26 cellular contexts compared by ENCODE assay signal in the genomic region with DNA sequence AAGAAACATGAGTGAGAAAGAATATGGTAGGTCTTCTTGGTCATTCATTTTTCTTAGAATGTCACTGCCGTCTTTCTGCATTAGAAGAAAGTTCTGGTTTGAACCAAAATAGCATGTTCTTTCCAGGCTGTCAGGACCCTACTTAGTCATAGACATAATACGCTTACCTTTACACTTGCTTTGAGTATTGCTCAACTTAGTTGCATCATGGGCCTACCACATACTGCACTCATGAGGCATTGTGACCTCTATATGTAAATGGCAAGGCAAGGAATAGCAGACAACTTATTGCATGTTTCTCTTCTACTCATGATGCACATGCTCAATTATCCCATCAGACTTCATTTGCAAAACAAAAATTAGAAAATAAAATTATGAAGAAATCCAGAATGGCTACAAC.
DNase-seq lines count a peak whose midpoint lies in the region; ATAC-seq, FAIRE-seq and TF ChIP-seq lines count a peak whose summit lies in the region.
"Had no signal": no experiment of that assay in that cellular context is flagged by ENCODE, and none has a peak within 500 bp of the region (broad histone marks: within the 10 kb centered on the region; RNA-seq: fewer than 3 reads in every experiment).

No MANE protein-coding gene starts in this region.

- BruUV-seq in K562 (replicated peaks; lab: Mats Ljungman, UMichigan) = no TSS peak

- H4K20me1 ChIP-seq in K562 (replicated peaks; ENCODE audit: control insufficient read depth, insufficient read depth, low read length) = no peaks in the 10 kb centered on the region
- H4K20me1 ChIP-seq in hepatocyte (ENCODE audit: insufficient read depth, poor library complexity, severe bottlenecking) = no peaks in the 10 kb centered on the region
- H4K20me1 ChIP-seq: BLaER1 treated with 17β-estradiol and CSF1 and Interleukin-3, amounts not matched to agents 10 nM and 100 nM had no signal

- 0% methylated on average over 2 of the region's 2 CpGs for WGBS in K562 (ENCODE audit: insufficient coverage, low coverage, missing lambda C conversion rate)
- WGBS in hepatocyte (ENCODE audit: low lambda C conversion rate, missing lambda C conversion rate) = 86% methylated on average over 2 of the region's 2 CpGs
- WGBS in psoas muscle, 3 donors = 92 to 96% (median 95%) methylated on average over 2 of the region's 2 CpGs

- H3K79me2 ChIP-seq in K562 (ENCODE audit: control insufficient read depth, insufficient read depth, low read length) (no peaks in the 10 kb centered on the region), hepatocyte (no peaks in the 10 kb centered on the region)

- no peak for ATAC-seq in K562
- no peak for ATAC-seq in psoas muscle
- ATAC-seq in HG02763 (IDR thresholded peaks at IDR 0.05; ENCODE audit: unreplicated experiment) = no peak
- ATAC-seq: activated naive CD8-positive, alpha-beta T cell treated with anti-CD3 and anti-CD28 coated beads, Interleukin-2, amount 50 U/mL, for 24 hours; effector memory CD8-positive, alpha-beta T cell had no signal

- H3K4me1 ChIP-seq in K562 (replicated peaks in 1 of 2; ENCODE audit: control insufficient read depth in 2 of 2, insufficient read depth in 2 of 2, low read length in 2 of 2) (no peaks in the 10 kb centered on the region), hepatocyte (ENCODE audit: insufficient read depth) (no peaks in the 10 kb centered on the region), psoas muscle (no peaks in the 10 kb centered on the region)
- H3K4me1 ChIP-seq: BLaER1 treated with 17β-estradiol and CSF1 and Interleukin-3, amounts not matched to agents 10 nM and 100 nM; colonic mucosa; HAP-1; stomach; tibial artery had no signal

- H3K36me3 ChIP-seq in K562 (ENCODE audit: control insufficient read depth, insufficient read depth, low read length) (no peaks in the 10 kb centered on the region), hepatocyte (replicated peaks; ENCODE audit: insufficient read depth, low read depth) (no peaks in the 10 kb centered on the region), psoas muscle (ENCODE audit: insufficient read depth in 1 of 2, low read depth in 1 of 2) (no peaks in the 10 kb centered on the region)
- H3K36me3 ChIP-seq: BLaER1 treated with 17β-estradiol and CSF1 and Interleukin-3, amounts not matched to agents 10 nM and 100 nM; colonic mucosa; HAP-1; stomach; tibial artery had no signal

- no peak overlapping the region for H3K9ac ChIP-seq in K562 (ENCODE audit: insufficient read depth in 1 of 2, low read depth in 2 of 2, low read length in 2 of 2)
- H3K9ac ChIP-seq: BLaER1 treated with 17β-estradiol and CSF1 and Interleukin-3, amounts not matched to agents 10 nM and 100 nM had no signal

- intact Hi-C loops in K562 (cut with micrococcal nuclease) = no loop called here
- intact Hi-C loops in psoas muscle (cut with DNase I) = no loop called here

- POLR2A ChIA-PET in K562 (lab: Yijun Ruan, JAX) = no interaction called here

- H3K27ac ChIP-seq in K562 (ENCODE audit: extremely low read depth, low read depth, low read length) (no peak overlapping the region), hepatocyte (no peak overlapping the region), psoas muscle (no peak overlapping the region)
- H3K27ac ChIP-seq: BLaER1 treated with 17β-estradiol and CSF1 and Interleukin-3, amounts not matched to agents 10 nM and 100 nM; colonic mucosa; stomach; tibial artery had no signal

- CTCF ChIA-PET in K562 (lab: Yijun Ruan, JAX; ENCODE audit: low intra/inter-chr PET ratio) = no interaction called here

- no peaks in the 10 kb centered on the region for H3K9me2 ChIP-seq in hepatocyte (replicated peaks; ENCODE audit: insufficient read depth)

- no peak overlapping the region for H2AFZ ChIP-seq in K562 (ENCODE audit: low read depth, low read length)
- H2AFZ ChIP-seq in hepatocyte = no peak overlapping the region

- TF ChIP-seq RAD21 in K562 (CRISPR knock-in tag; conservative IDR thresholded peaks at IDR 0.05 in 1 of 2, IDR thresholded peaks at IDR 0.05 in 1 of 2) = no peak

- no peaks in the 10 kb centered on the region for H3K9me1 ChIP-seq in K562 (ENCODE audit: control insufficient read depth, insufficient read depth, low read length)

- DNase-seq in HCEC 1CT = peak; percentile 81
- DNase-seq in NB4 (ENCODE audit: low read depth) = peak; percentile 28
- DNase-seq in K562 (ENCODE audit: extremely low read depth in 1 of 4, low spot score in 3 of 4) = no peak
- DNase-seq in hepatocyte (ENCODE audit: low spot score) = peak; percentile 16
- no peak for DNase-seq in psoas muscle
- no peak for DNase-seq in T-helper 9 cell
- no peak for DNase-seq in NCI-H187 treated with DMSO at 0.1 percent for 48 hours (lab: John Stamatoyannopoulos, UW)
- DNase-seq: activated CD8-positive, alpha-beta memory T cell treated with anti-CD3 and anti-CD28 coated beads for 24 hours; activated gamma-delta T cell treated with Interleukin-2 at 50 U/mL for 16 hours; activated naive CD8-positive, alpha-beta T cell treated with anti-CD3 and anti-CD28 coated beads, Interleukin-2, amount 50 U/mL, for 24 hours; activated T-cell treated with anti-CD3 and anti-CD28 coated beads, Interleukin-2, amount 50 U/mL, for 24 hours; colonic mucosa; effector memory CD8-positive, alpha-beta T cell; glutamatergic neuron; KBM-7; MM.1S; NCI-H2171; NCI-H526 treated with DMSO at 0.1 percent for 48 hours; SHP77; stimulated activated CD8-positive, alpha-beta memory T cell treated with anti-CD3 and anti-CD28 coated beads, Interleukin-4, amount 100 ng/mL, for 48 hours; stomach; tibial artery had no signal

- no peak for TF ChIP-seq CTCF in NB4 (IDR thresholded peaks at IDR 0.05; ENCODE audit: low read depth, low read length)
- TF ChIP-seq CTCF in K562 (IDR thresholded peaks at IDR 0.05 in 2 of 3, conservative IDR thresholded peaks at IDR 0.05 in 1 of 3; ENCODE audit: insufficient read depth in 2 of 3, low read depth in 1 of 3, low read length in 3 of 3) = no peak
- no peak for TF ChIP-seq CTCF in hepatocyte (IDR thresholded peaks at IDR 0.05; ENCODE audit: poor library complexity)
- no peak for TF ChIP-seq CTCF in psoas muscle (IDR thresholded peaks at IDR 0.05)

- H3K9me3 ChIP-seq in K562 (replicated peaks; ENCODE audit: control insufficient read depth, insufficient read depth, low read depth, low read length) (no peaks in the 10 kb centered on the region), hepatocyte (ENCODE audit: low read depth) (no peaks in the 10 kb centered on the region), psoas muscle (no peaks in the 10 kb centered on the region)
- H3K9me3 ChIP-seq: BLaER1 treated with 17β-estradiol and CSF1 and Interleukin-3, amounts not matched to agents 10 nM and 100 nM; colonic mucosa; HAP-1; stomach; tibial artery had no signal

- no peaks in the 10 kb centered on the region for H3K27me3 ChIP-seq in K562 (ENCODE audit: control insufficient read depth in 2 of 2, insufficient read depth in 2 of 2, low read length in 2 of 2)
- no peaks in the 10 kb centered on the region for H3K27me3 ChIP-seq in hepatocyte
- H3K27me3 ChIP-seq in psoas muscle (ENCODE audit: insufficient read depth in 3 of 3, low read length in 2 of 3) = no peaks in the 10 kb centered on the region
- H3K27me3 ChIP-seq: BLaER1 treated with 17β-estradiol and CSF1 and Interleukin-3, amounts not matched to agents 10 nM and 100 nM; colonic mucosa; stomach; tibial artery had no signal

- H3K4me3 ChIP-seq in NB4 (ENCODE audit: low read depth, low read length) (no peak overlapping the region), K562 (no peak overlapping the region), hepatocyte (no peak overlapping the region), psoas muscle (no peak overlapping the region)
- H3K4me3 ChIP-seq: BLaER1 treated with 17β-estradiol and CSF1 and Interleukin-3, amounts not matched to agents 10 nM and 100 nM; colonic mucosa; HAP-1; lung; stomach; tibial artery had no signal

- H3K4me2 ChIP-seq in K562 (ENCODE audit: insufficient read depth, low read length) (no peak overlapping the region), hepatocyte (no peak overlapping the region)
- H3K4me2 ChIP-seq: BLaER1 treated with 17β-estradiol and CSF1 and Interleukin-3, amounts not matched to agents 10 nM and 100 nM had no signal

- no peak for TF ChIP-seq EP300 in K562 (IDR thresholded peaks at IDR 0.05; ENCODE audit: low read length)

- TF ChIP-seq POLR2A in NB4 (IDR thresholded peaks at IDR 0.05; ENCODE audit: extremely low read depth, insufficient read length) = no peak
- TF ChIP-seq POLR2A in K562 (conservative IDR thresholded peaks at IDR 0.05) = no peak

- in situ Hi-C loops in K562 (cut with MboI) = no loop called here

- no peak for FAIRE-seq in K562 (lab: Jason Lieb, UNC)

TF ChIP-seq in K562, 482 proteins besides CTCF, POLR2A, EP300 and RAD21:
- peak; percentile 38; the same call in 1 of the 2 replicates for TF ChIP-seq CEBPB (tag; IDR thresholded peaks at IDR 0.05)
- no peak for TF ChIP-seq CEBPG (CRISPR knock-in tag; IDR thresholded peaks at IDR 0.05)
- 0 out of 4 replicates have a peak, but pooled peaks of 1 of the 2 experiments have one; percentile 12 for TF ChIP-seq CEBPG (tag; conservative IDR thresholded peaks at IDR 0.05 in 1 of 2, IDR thresholded peaks at IDR 0.05 in 1 of 2)
- no peak for TF ChIP-seq ZNF551 (CRISPR knock-in tag; IDR thresholded peaks at IDR 0.05)
TF ChIP-seq in K562: peak in this region for 2.

Comparison
In these comparisons a context has a peak if more than half of its experiments do, and no peak if none do; other contexts are left out.
1. DNase-seq: peak in HCEC 1CT (single experiment), NB4 (single experiment) and hepatocyte (single experiment); none in K562 (0 of 4), psoas muscle (0 of 2), T-helper 9 cell (single experiment) and NCI-H187 treated with DMSO at 0.1 percent for 48 hours (single experiment).